ENCODE assay signal across 3 cellular contexts in genomic region chr12:17335487-17335886, GRCh38.
A peak's percentile ranks its signal among the peaks of the same experiment; 100 is the strongest.
TF ChIP-seq lines count a peak whose summit lies in the region.

No MANE protein-coding gene starts in this region.

TF ChIP-seq in HepG2, 621 proteins besides CTCF, POLR2A, EP300 and RAD21:
- TF ChIP-seq MAFF (IDR thresholded peaks at IDR 0.05; ENCODE audit: low read depth, low read length) (peak; percentile 25; the same call in 1 of the 2 replicates), MAFK (conservative IDR thresholded peaks at IDR 0.05 in 1 of 2, IDR thresholded peaks at IDR 0.05 in 1 of 2; ENCODE audit: low read length in 2 of 2) (peak in 1 of 2 experiments; percentile 69; a peak in 3 of 4 replicates), E2F2 (CRISPR knock-in tag; IDR thresholded peaks at IDR 0.05; ENCODE audit: borderline replicate concordance) (no peak), SRF (IDR thresholded peaks at IDR 0.05; ENCODE audit: low read depth, low read length) (no peak), BRD4 (CRISPR knock-in tag; IDR thresholded peaks at IDR 0.05) (no peak), ZNF280B (CRISPR knock-in tag; IDR thresholded peaks at IDR 0.05; ENCODE audit: borderline replicate concordance) (no peak), KLF16 (CRISPR knock-in tag; IDR thresholded peaks at IDR 0.05) (no peak), U2AF1 (optimal IDR thresholded peaks at IDR 0.05; ENCODE audit: low read depth, low read length) (no peak), NR2C2 (CRISPR knock-in tag; IDR thresholded peaks at IDR 0.05; ENCODE audit: borderline replicate concordance) (no peak), ZNF329 (CRISPR knock-in tag; IDR thresholded peaks at IDR 0.05; ENCODE audit: low read depth) (no peak), POLR2G (IDR thresholded peaks at IDR 0.05; ENCODE audit: low read depth, low read length) (no peak), GTF2F1 (IDR thresholded peaks at IDR 0.05; ENCODE audit: low read length) (no peak), ZNF660 (CRISPR knock-in tag; IDR thresholded peaks at IDR 0.05; ENCODE audit: borderline replicate concordance, low read depth) (no peak), ZNF251 (CRISPR knock-in tag; IDR thresholded peaks at IDR 0.05) (no peak), SAP130 (CRISPR knock-in tag; IDR thresholded peaks at IDR 0.05; ENCODE audit: low read depth) (no peak)

TF ChIP-seq in IMR-90, 13 proteins besides CTCF, POLR2A, EP300 and RAD21:
- TF ChIP-seq FOS (IDR thresholded peaks at IDR 0.05; ENCODE audit: low read depth, low read length): no peak
- no peak for TF ChIP-seq RFX5 (IDR thresholded peaks at IDR 0.05; ENCODE audit: low read depth, low read length)
- TF ChIP-seq MAFK (IDR thresholded peaks at IDR 0.05; ENCODE audit: low read depth, low read length): peak; percentile 50
TF ChIP-seq in IMR-90: peak in this region for 1.

TF ChIP-seq in K562, 482 proteins besides CTCF, POLR2A, EP300 and RAD21:
- no peak for TF ChIP-seq ZNF740 (CRISPR knock-in tag; IDR thresholded peaks at IDR 0.05)
- TF ChIP-seq ZNF740 (tag; IDR thresholded peaks at IDR 0.05): no peak
- TF ChIP-seq ZNF316 (IDR thresholded peaks at IDR 0.05): peak; percentile 4; the same call in 1 of the 2 replicates
- no peak for TF ChIP-seq ZBTB5 (IDR thresholded peaks at IDR 0.05)
